Comparison of ENCODE assay signal across 1 cellular context in the genomic region with DNA sequence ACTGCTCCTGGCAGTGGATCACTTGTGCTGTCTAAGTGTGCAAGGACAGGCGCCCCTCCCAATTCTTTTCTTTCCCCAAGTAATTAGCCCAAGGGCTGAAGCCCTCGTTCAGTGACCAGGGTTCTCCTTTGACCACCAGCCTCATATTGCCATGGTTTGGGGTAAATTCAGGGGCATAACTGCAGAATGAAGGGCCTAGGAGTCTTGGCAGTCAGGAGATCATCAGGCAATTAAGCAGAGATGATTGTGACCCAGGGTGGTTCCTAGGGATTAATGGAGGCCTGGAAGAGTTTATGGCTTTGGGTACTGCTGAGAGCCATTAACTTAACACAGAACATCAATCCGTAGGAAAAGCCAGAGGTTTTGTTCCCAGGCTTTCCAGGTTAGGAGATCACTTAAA.
TF ChIP-seq lines count a peak whose summit lies in the region.

No MANE protein-coding gene starts in this region.

TF ChIP-seq in liver, 16 proteins besides CTCF, POLR2A, EP300 and RAD21 (continued from another document):
- TF ChIP-seq, protein P1, sequence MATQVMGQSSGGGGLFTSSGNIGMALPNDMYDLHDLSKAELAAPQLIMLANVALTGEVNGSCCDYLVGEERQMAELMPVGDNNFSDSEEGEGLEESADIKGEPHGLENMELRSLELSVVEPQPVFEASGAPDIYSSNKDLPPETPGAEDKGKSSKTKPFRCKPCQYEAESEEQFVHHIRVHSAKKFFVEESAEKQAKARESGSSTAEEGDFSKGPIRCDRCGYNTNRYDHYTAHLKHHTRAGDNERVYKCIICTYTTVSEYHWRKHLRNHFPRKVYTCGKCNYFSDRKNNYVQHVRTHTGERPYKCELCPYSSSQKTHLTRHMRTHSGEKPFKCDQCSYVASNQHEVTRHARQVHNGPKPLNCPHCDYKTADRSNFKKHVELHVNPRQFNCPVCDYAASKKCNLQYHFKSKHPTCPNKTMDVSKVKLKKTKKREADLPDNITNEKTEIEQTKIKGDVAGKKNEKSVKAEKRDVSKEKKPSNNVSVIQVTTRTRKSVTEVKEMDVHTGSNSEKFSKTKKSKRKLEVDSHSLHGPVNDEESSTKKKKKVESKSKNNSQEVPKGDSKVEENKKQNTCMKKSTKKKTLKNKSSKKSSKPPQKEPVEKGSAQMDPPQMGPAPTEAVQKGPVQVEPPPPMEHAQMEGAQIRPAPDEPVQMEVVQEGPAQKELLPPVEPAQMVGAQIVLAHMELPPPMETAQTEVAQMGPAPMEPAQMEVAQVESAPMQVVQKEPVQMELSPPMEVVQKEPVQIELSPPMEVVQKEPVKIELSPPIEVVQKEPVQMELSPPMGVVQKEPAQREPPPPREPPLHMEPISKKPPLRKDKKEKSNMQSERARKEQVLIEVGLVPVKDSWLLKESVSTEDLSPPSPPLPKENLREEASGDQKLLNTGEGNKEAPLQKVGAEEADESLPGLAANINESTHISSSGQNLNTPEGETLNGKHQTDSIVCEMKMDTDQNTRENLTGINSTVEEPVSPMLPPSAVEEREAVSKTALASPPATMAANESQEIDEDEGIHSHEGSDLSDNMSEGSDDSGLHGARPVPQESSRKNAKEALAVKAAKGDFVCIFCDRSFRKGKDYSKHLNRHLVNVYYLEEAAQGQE (IDR thresholded peaks at IDR 0.05) = no peak
- TF ChIP-seq, protein P2, sequence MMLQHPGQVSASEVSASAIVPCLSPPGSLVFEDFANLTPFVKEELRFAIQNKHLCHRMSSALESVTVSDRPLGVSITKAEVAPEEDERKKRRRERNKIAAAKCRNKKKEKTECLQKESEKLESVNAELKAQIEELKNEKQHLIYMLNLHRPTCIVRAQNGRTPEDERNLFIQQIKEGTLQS (IDR thresholded peaks at IDR 0.05) = no peak
